8 cellular contexts compared by ENCODE assay signal in the genomic region with DNA sequence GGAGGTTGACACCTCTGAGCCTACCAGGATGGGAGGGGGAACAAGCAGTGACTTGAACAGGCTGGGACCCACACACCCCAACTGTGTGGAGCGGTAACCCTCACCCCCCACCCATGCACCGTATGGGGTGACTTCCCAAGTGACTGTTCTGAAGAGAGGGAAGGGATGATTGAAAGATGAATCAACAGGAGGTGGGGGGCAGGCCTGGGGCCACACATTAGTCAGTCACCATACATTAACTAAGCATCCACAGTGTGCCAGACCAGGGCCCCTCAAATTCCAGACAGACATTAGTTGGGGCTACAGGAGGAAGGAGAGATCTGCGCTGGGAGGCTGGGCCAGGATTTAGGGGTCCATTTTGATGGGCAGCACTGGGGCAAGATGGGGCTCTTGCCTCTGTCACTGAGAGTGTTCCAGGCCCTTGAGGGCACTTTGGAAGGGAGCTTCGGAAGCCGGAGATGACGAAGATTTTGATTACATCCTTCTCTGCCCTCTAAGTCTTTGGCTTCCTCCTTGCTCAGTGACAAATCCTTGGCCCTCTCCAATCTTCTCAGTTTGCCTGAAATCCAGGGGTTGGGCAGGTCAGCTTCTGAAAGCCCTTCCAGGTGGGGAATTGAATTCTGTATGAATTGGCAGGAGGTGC. TPM values are rescaled to one million over a fixed set of nuclear protein-coding genes. Genes with fewer than 3 reads are reported as not detected.
A peak's percentile ranks its signal among the peaks of the same experiment; 100 is the strongest.
DNase-seq lines count a peak whose midpoint lies in the region; ATAC-seq and TF ChIP-seq lines count a peak whose summit lies in the region.

No MANE protein-coding gene starts in this region.

- H3K36me3 ChIP-seq in HUES64 (ENCODE audit: insufficient read depth, low read length) (no peaks in the 10 kb centered on the region), breast epithelium (no peaks in the 10 kb centered on the region), mucosa of stomach (ENCODE audit: control insufficient read depth, insufficient read depth, low read length) (no peaks in the 10 kb centered on the region)

- H3K9me3 ChIP-seq in HUES64 (ENCODE audit: insufficient read depth, low read depth, low read length) (no peaks in the 10 kb centered on the region), breast epithelium (no peaks in the 10 kb centered on the region), mucosa of stomach (ENCODE audit: control insufficient read depth, low read length) (no peaks in the 10 kb centered on the region)

- 85% methylated on average over 4 of the region's 6 CpGs for WGBS in HUES64

- H3K9ac ChIP-seq in HUES64 (ENCODE audit: low read depth, low read length), result no peak overlapping the region
- H3K9ac ChIP-seq in mucosa of stomach (ENCODE audit: low read length), result peak overlapping the region; percentile 88

- in situ Hi-C loops in G401 (cut with HindIII; ENCODE audit: low sequenced_read_pairs), result no loop called here

- TF ChIP-seq CTCF in breast epithelium (IDR thresholded peaks at IDR 0.05), result no peak

- no peak for TF ChIP-seq POLR2A in breast epithelium (IDR thresholded peaks at IDR 0.05)

- DNase-seq in AG08396 (ENCODE audit: low spot score), result peak; percentile 53
- no peak for DNase-seq in breast epithelium (ENCODE audit: low spot score in 2 of 2)
- DNase-seq in G401 (ENCODE audit: low spot score), result no peak
- DNase-seq in NK-92 treated with Interleukin-12 subunit alpha and Interleukin-12 subunit beta, amount 100 ng/mL, for 24 hours (lab: John Stamatoyannopoulos, UW), result no peak

- no peak for ATAC-seq in GM21619 (IDR thresholded peaks at IDR 0.05; ENCODE audit: unreplicated experiment)
- no peak for ATAC-seq in HG02623 (IDR thresholded peaks at IDR 0.05; ENCODE audit: unreplicated experiment)

- no peaks in the 10 kb centered on the region for H3K27me3 ChIP-seq in HUES64 (ENCODE audit: insufficient read depth, low read length)
- no peaks in the 10 kb centered on the region for H3K27me3 ChIP-seq in breast epithelium
- no peaks in the 10 kb centered on the region for H3K27me3 ChIP-seq in mucosa of stomach (ENCODE audit: control insufficient read depth, insufficient read depth, low read length)

- H3K27ac ChIP-seq in HUES64 (ENCODE audit: low read depth, low read length) (no peak overlapping the region), breast epithelium (peak overlapping the region; percentile 94 to 97)

- H3K4me1 ChIP-seq in HUES64 (ENCODE audit: insufficient read depth, low read length) (peaks cover 30% of the 10 kb centered on the region), breast epithelium (peaks cover 0 to 29% of the 10 kb centered on the region in 2 donors), mucosa of stomach (ENCODE audit: control insufficient read depth, insufficient read depth, low read length) (peaks cover 58% of the 10 kb centered on the region)

- H3K4me3 ChIP-seq in HUES64 (ENCODE audit: low read length) (peak overlapping the region; percentile 72), breast epithelium (peak overlapping the region; percentile 69 to 85 (median 71)), mucosa of stomach (ENCODE audit: low read length) (peak overlapping the region; percentile 45)

- intact Hi-C loops in breast epithelium (cut with DNase I; ENCODE audit: low total_unique reads), result no loop called here

RNA-seq across cellular contexts. Expression of a gene that starts 1.0 kb away (rescaled TPM):
- polyA plus RNA-seq in HUES64 (2013, experiment 1 of 2), result 9.7 TPM
- 13.7 TPM for polyA plus RNA-seq in HUES64 (2013, experiment 2 of 2)
- total RNA-seq in breast epithelium, result 10 to 100 TPM; 13.9 to 54.1 (median 41.6) TPM
- total RNA-seq in G401 (2014; rRNA removed; shearing (Covaris generic)), result 27.9 and 38.9 TPM in 2 replicates

RNA-seq across cellular contexts. Expression of a gene that starts 25.3 kb away (rescaled TPM):
- polyA plus RNA-seq in HUES64 (2013, experiment 1 of 2), result 12.2 TPM
- polyA plus RNA-seq in HUES64 (2013, experiment 2 of 2), result 18.4 TPM
- total RNA-seq in breast epithelium, result 100 to 1,000 TPM; 297 to 485 (median 411) TPM
- 55.1 and 115 TPM in 2 replicates for total RNA-seq in G401 (2014; rRNA removed; shearing (Covaris generic))

RNA-seq across cellular contexts. Expression of a gene that starts 40.7 kb away (rescaled TPM):
- 1.9 TPM for polyA plus RNA-seq in HUES64 (2013, experiment 1 of 2)
- 2.1 TPM for polyA plus RNA-seq in HUES64 (2013, experiment 2 of 2)
- 10 to 100 TPM in 1 of 3 donors, 1 to 10 TPM in 1, not detected in 1; 7.5 to 15.2 TPM for total RNA-seq in breast epithelium
- total RNA-seq in G401 (2014; rRNA removed; shearing (Covaris generic)), result 0.74 and 3.0 TPM in 2 replicates

RNA-seq across cellular contexts. Expression of a gene that starts 58.2 kb away (rescaled TPM):
- 16.8 TPM for polyA plus RNA-seq in HUES64 (2013, experiment 1 of 2)
- polyA plus RNA-seq in HUES64 (2013, experiment 2 of 2), result 18.3 TPM
- not detected for total RNA-seq in breast epithelium
- 4.4 and 4.9 TPM in 2 replicates for total RNA-seq in G401 (2014; rRNA removed; shearing (Covaris generic))
